Comparison of ENCODE assay signal across 37 cellular contexts in genomic region chr6:168676552-168677317, GRCh38.
A peak's percentile ranks its signal among the peaks of the same experiment; 100 is the strongest.
DNase-seq lines count a peak whose midpoint lies in the region; ATAC-seq and TF ChIP-seq lines count a peak whose summit lies in the region.
"Had no signal": no experiment of that assay in that cellular context is flagged by ENCODE, and none has a peak within 500 bp of the region (broad histone marks: within the 10 kb centered on the region; RNA-seq: fewer than 3 reads in every experiment).

No MANE protein-coding gene starts in this region.

- H4K20me1 ChIP-seq in GM23338 (replicated peaks; ENCODE audit: insufficient read depth), result no peaks in the 10 kb centered on the region

- peak overlapping the region; percentile 42 to 69 (median 66) for H3K27ac Mint-ChIP-seq in nephron
- no peak overlapping the region for H3K27ac Mint-ChIP-seq in GM23338
- H3K27ac Mint-ChIP-seq: activated CD4-positive, alpha-beta T cell treated with anti-CD3 and anti-CD28 coated beads, Interleukin-2, amount 10 ng/mL, durations not matched to agents 7 days and 5 days; activated T-cell treated with anti-CD3 and anti-CD28 coated beads, Interleukin-2, amount 50 U/mL, for 72 hours; CD4-positive, CD25-positive, alpha-beta regulatory T cell; natural killer cell; stimulated activated memory B cell treated with anti-CD40 and anti-IgM and Interleukin-4, amounts not matched to agents 10 μg/mL and 1 μg/mL and 100 μg/mL, for 72 hours had no signal

- ATAC-seq in upper lobe of right lung (no peak), GM23338 (no peak; the same call in 2 of the 3 replicates)
- ATAC-seq: activated T-cell treated with anti-CD3 and anti-CD28 coated beads, Interleukin-2, amount 50 U/mL, for 72 hours; gastrocnemius medialis; left ventricle myocardium superior; natural killer cell; sciatic nerve; stimulated activated memory B cell treated with anti-CD40 and anti-IgM and Interleukin-4, amounts not matched to agents 10 μg/mL and 1 μg/mL and 100 μg/mL, for 72 hours had no signal

- no peak for TF ChIP-seq POLR2A in stomach (IDR thresholded peaks at IDR 0.05)

- H3K9me3 Mint-ChIP-seq in nephron (peaks cover 7% of the 10 kb centered on the region), GM23338 (peaks cover 7% of the 10 kb centered on the region; the same call in 1 of the 3 replicates)
- H3K9me3 Mint-ChIP-seq: activated CD4-positive, alpha-beta T cell treated with anti-CD3 and anti-CD28 coated beads, Interleukin-2, amount 10 ng/mL, durations not matched to agents 7 days and 5 days; activated T-cell treated with anti-CD3 and anti-CD28 coated beads, Interleukin-2, amount 50 U/mL, for 72 hours; immature natural killer cell; natural killer cell had no signal

- DNase-seq in activated effector memory CD4-positive, alpha-beta T cell treated with anti-CD3 and anti-CD28 coated beads, Interleukin-2, amount 50 U/mL, for 16 hours, result peak; percentile 41
- no peak for DNase-seq in activated effector memory CD4-positive, alpha-beta T cell treated with Interleukin-2 at 50 U/mL for 16 hours
- peak; percentile 35 for DNase-seq in upper lobe of right lung
- no peak for DNase-seq in stomach
- no peak for DNase-seq in GM23338 (ENCODE audit: low spot score)
- DNase-seq in T-helper 2 cell, result no peak
- DNase-seq: 8988T; activated CD4-positive, alpha-beta T cell treated with anti-CD3 and anti-CD28 coated beads, Interleukin-2, amount 10 ng/mL, durations not matched to agents 7 days and 5 days; activated naive CD4-positive, alpha-beta T cell treated with anti-CD3 and anti-CD28 coated beads, Interleukin-2, amount 50 U/mL, for 16 hours; activated T-cell treated with anti-CD3 and anti-CD28 coated beads, Interleukin-2, amount 50 U/mL, for 72 hours; amniotic stem cell; CD4-positive, CD25-positive, alpha-beta regulatory T cell; colonic mucosa; effector memory CD4-positive, alpha-beta T cell; esophagus squamous epithelium; gastrocnemius medialis; hypothalamus; immature natural killer cell; left ventricle myocardium superior; natural killer cell; NCI-H1048; NCI-H1694 treated with DMSO at 0.1 percent for 48 hours; NCI-H2171; NCI-H510A treated with DMSO at 0.1 percent for 48 hours; NK-92 treated with Interleukin-12 subunit alpha and Interleukin-12 subunit beta, amount 100 ng/mL, for 24 hours; SIG-M5; stimulated activated CD4-positive, alpha-beta T cell treated with anti-CD3 and anti-CD28 coated beads, Interleukin-4, amount 100 ng/mL, for 24 hours; SW 1271; T1000 had no signal

- no peaks in the 10 kb centered on the region for H3K79me2 ChIP-seq in GM23338 (replicated peaks; ENCODE audit: insufficient read depth)

- H3K9me3 ChIP-seq in esophagus (ENCODE audit: control insufficient read depth in 2 of 2, insufficient read depth in 1 of 2, low read depth in 1 of 2, low read length in 1 of 2) (no peaks in the 10 kb centered on the region), upper lobe of right lung (no peaks in the 10 kb centered on the region), stomach (no peaks in the 10 kb centered on the region)
- H3K9me3 ChIP-seq: breast epithelium, colonic mucosa, esophagus squamous epithelium, gastrocnemius medialis, Peyer's patch, suprapubic skin, uterus had no signal

- peak overlapping the region; percentile 45 to 61 for H3K27ac ChIP-seq in esophagus (ENCODE audit: low read depth in 2 of 2, low read length in 1 of 2)
- H3K27ac ChIP-seq in upper lobe of right lung, result no peak overlapping the region
- H3K27ac ChIP-seq in stomach, result no peak overlapping the region
- no peak overlapping the region for H3K27ac ChIP-seq in GM23338 (ENCODE audit: low read depth)
- H3K27ac ChIP-seq: breast epithelium, colonic mucosa, gastrocnemius medialis, Peyer's patch, suprapubic skin, uterus had no signal

- H3K4me1 ChIP-seq in esophagus (ENCODE audit: control insufficient read depth in 2 of 2, insufficient read depth in 2 of 2, low read length in 1 of 2) (peaks cover 0 to 10% of the 10 kb centered on the region in 2 donors), upper lobe of right lung (no peaks in the 10 kb centered on the region), stomach (no peaks in the 10 kb centered on the region), GM23338 (ENCODE audit: insufficient read depth) (no peaks in the 10 kb centered on the region)
- H3K4me1 ChIP-seq: breast epithelium, colonic mucosa, gastrocnemius medialis, Peyer's patch, suprapubic skin, uterus had no signal

- no peak overlapping the region for H3K4me3 ChIP-seq in esophagus (ENCODE audit: low read depth in 1 of 2, low read length in 2 of 2)
- no peak overlapping the region for H3K4me3 ChIP-seq in upper lobe of right lung
- no peak overlapping the region for H3K4me3 ChIP-seq in stomach
- no peak overlapping the region for H3K4me3 ChIP-seq in GM23338
- H3K4me3 ChIP-seq: breast epithelium, colonic mucosa, esophagus squamous epithelium, gastrocnemius medialis, Peyer's patch, suprapubic skin, uterus had no signal

- H3K27me3 Mint-ChIP-seq in nephron (ENCODE audit: low read depth) (peaks cover 8% of the 10 kb centered on the region), GM23338 (ENCODE audit: insufficient read depth, low read depth, poor library complexity) (peaks cover 4% of the 10 kb centered on the region)
- H3K27me3 Mint-ChIP-seq: activated CD4-positive, alpha-beta T cell treated with anti-CD3 and anti-CD28 coated beads, Interleukin-2, amount 10 ng/mL, durations not matched to agents 7 days and 5 days; CD4-positive, CD25-positive, alpha-beta regulatory T cell; stimulated activated memory B cell treated with anti-CD40 and anti-IgM and Interleukin-4, amounts not matched to agents 10 μg/mL and 1 μg/mL and 100 μg/mL, for 72 hours had no signal

- intact Hi-C loops in upper lobe of right lung (cut with DNase I) (no loop called here), stomach (cut with DNase I; ENCODE audit: low total_unique reads) (no loop called here)

- H3F3A ChIP-seq in GM23338 (replicated peaks; ENCODE audit: low read depth), result no peaks in the 10 kb centered on the region

- peaks cover 8% of the 10 kb centered on the region; the same call in 1 of the 2 replicates for H3K9me2 ChIP-seq in GM23338 (ENCODE audit: insufficient read depth)

- no peak for TF ChIP-seq CTCF in nephron (IDR thresholded peaks at IDR 0.05; ENCODE audit: unreplicated experiment in 3 of 3)
- no peak for TF ChIP-seq CTCF in upper lobe of right lung (IDR thresholded peaks at IDR 0.05)
- TF ChIP-seq CTCF in stomach (IDR thresholded peaks at IDR 0.05), result no peak
- no peak for TF ChIP-seq CTCF in GM23338 (conservative IDR thresholded peaks at IDR 0.05; ENCODE audit: low read depth in 2 of 2)

- no peak for TF ChIP-seq EP300 in stomach (IDR thresholded peaks at IDR 0.05)

- no peak overlapping the region for H2AFZ ChIP-seq in GM23338

- H3K27me3 ChIP-seq in esophagus (ENCODE audit: control insufficient read depth in 1 of 2, insufficient read depth in 2 of 2, low read length in 2 of 2) (no peaks in the 10 kb centered on the region), upper lobe of right lung (no peaks in the 10 kb centered on the region), stomach (no peaks in the 10 kb centered on the region), GM23338 (ENCODE audit: insufficient read depth) (no peaks in the 10 kb centered on the region)
- H3K27me3 ChIP-seq: breast epithelium, colonic mucosa, esophagus squamous epithelium, gastrocnemius medialis, Peyer's patch, suprapubic skin, uterus had no signal

- H3K4me1 Mint-ChIP-seq in nephron (peaks cover 26% of the 10 kb centered on the region), GM23338 (peaks cover 19% of the 10 kb centered on the region; the same call in 2 of the 3 replicates)
- H3K4me1 Mint-ChIP-seq: activated CD4-positive, alpha-beta T cell treated with anti-CD3 and anti-CD28 coated beads, Interleukin-2, amount 10 ng/mL, durations not matched to agents 7 days and 5 days; CD4-positive, CD25-positive, alpha-beta regulatory T cell; immature natural killer cell; natural killer cell; stimulated activated memory B cell treated with anti-CD40 and anti-IgM and Interleukin-4, amounts not matched to agents 10 μg/mL and 1 μg/mL and 100 μg/mL, for 72 hours had no signal

- H3K36me3 Mint-ChIP-seq in nephron (ENCODE audit: low read depth) (no peaks in the 10 kb centered on the region), GM23338 (ENCODE audit: low read depth) (no peaks in the 10 kb centered on the region; the same call in 1 of the 3 replicates)
- H3K36me3 Mint-ChIP-seq: CD4-positive, CD25-positive, alpha-beta regulatory T cell; immature natural killer cell; natural killer cell; stimulated activated memory B cell treated with anti-CD40 and anti-IgM and Interleukin-4, amounts not matched to agents 10 μg/mL and 1 μg/mL and 100 μg/mL, for 72 hours had no signal

- 82% methylated on average over 16 of the region's 16 CpGs for WGBS in esophagus, 2 donors
- 77 to 80% (median 78%) methylated on average over 15 to 16 of the region's 16 CpGs for WGBS in stomach, 5 donors

- H3K36me3 ChIP-seq in esophagus (ENCODE audit: control insufficient read depth in 2 of 2, insufficient read depth in 2 of 2, low read length in 1 of 2) (no peaks in the 10 kb centered on the region), upper lobe of right lung (no peaks in the 10 kb centered on the region), stomach (no peaks in the 10 kb centered on the region), GM23338 (ENCODE audit: insufficient read depth) (no peaks in the 10 kb centered on the region)
- H3K36me3 ChIP-seq: breast epithelium, colonic mucosa, esophagus squamous epithelium, gastrocnemius medialis, Peyer's patch, suprapubic skin, uterus had no signal

- H3K4me3 Mint-ChIP-seq in nephron, result peak overlapping the region in 1 of 3 experiments; percentile 3
- H3K4me3 Mint-ChIP-seq in GM23338, result no peak overlapping the region
- H3K4me3 Mint-ChIP-seq: activated CD4-positive, alpha-beta T cell treated with anti-CD3 and anti-CD28 coated beads, Interleukin-2, amount 10 ng/mL, durations not matched to agents 7 days and 5 days; activated T-cell treated with anti-CD3 and anti-CD28 coated beads, Interleukin-2, amount 50 U/mL, for 72 hours; CD4-positive, CD25-positive, alpha-beta regulatory T cell; immature natural killer cell; natural killer cell; stimulated activated memory B cell treated with anti-CD40 and anti-IgM and Interleukin-4, amounts not matched to agents 10 μg/mL and 1 μg/mL and 100 μg/mL, for 72 hours had no signal

- no peak overlapping the region for H3K4me2 ChIP-seq in GM23338

TF ChIP-seq in GM23338, 12 proteins besides CTCF, POLR2A, EP300 and RAD21 (continues in another document):
- TF ChIP-seq EZH2 (IDR thresholded peaks at IDR 0.05; ENCODE audit: low read depth, unreplicated experiment) (no peak), STAT1 (IDR thresholded peaks at IDR 0.05; ENCODE audit: unreplicated experiment) (no peak)

Comparison
In these comparisons a context has a peak if more than half of its experiments do, and no peak if none do; other contexts are left out.
1. DNase-seq: peak in activated effector memory CD4-positive, alpha-beta T cell treated with anti-CD3 and anti-CD28 coated beads, Interleukin-2, amount 50 U/mL, for 16 hours (single experiment) and upper lobe of right lung (single experiment); none in activated effector memory CD4-positive, alpha-beta T cell treated with Interleukin-2 at 50 U/mL for 16 hours (single experiment), stomach (single experiment), GM23338 (single experiment) and T-helper 2 cell (0 of 5).
2. H3K27ac ChIP-seq: peak in esophagus (2 of 2); none in upper lobe of right lung (single experiment), stomach (0 of 5) and GM23338 (single experiment).